9 cellular contexts compared by ENCODE assay signal in the genomic region with DNA sequence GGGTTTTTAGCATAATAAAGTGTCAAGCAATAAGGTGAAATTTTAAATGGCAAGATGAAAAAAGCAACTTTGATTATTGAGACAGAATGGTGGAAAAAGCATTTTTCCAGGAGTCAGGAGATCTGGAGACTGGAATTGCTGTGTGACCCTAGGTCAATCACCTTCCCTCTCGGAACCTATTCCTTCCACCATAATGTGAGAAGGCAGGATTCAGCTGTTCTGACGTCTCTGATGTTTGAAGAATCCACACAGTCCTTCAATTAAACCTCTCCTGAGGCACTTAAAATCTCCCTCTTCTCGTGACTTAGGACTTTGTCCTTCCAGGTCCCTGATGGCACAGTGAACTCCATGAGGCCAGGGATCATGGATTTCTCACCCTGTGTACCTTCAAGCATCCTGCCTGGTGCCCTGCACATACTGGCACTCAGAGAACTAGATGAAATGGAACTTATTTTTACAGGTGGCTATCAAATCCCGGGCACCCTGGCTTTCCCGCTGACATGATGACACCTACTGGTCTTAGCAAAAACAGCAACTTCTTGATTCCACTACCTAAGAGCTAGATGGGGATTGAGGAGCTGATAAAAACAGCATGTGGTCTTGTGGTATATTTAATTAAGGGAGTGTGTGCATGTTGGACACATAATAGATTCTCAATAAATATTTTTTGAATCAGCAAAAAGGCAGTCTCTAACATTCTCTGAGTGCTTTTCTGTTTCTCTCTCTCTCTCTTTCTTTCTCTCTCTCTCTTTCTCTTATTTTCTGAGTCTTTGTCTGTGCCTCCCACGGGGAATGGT. TPM values are rescaled to one million over a fixed set of nuclear protein-coding genes. Genes with fewer than 3 reads are reported as not detected.
DNase-seq lines count a peak whose midpoint lies in the region; ATAC-seq, FAIRE-seq and TF ChIP-seq lines count a peak whose summit lies in the region.
"Had no signal": no experiment of that assay in that cellular context is flagged by ENCODE, and none has a peak within 500 bp of the region (broad histone marks: within the 10 kb centered on the region; RNA-seq: fewer than 3 reads in every experiment).

No MANE protein-coding gene starts in this region.

- BruUV-seq in K562 (replicated peaks; lab: Mats Ljungman, UMichigan) = no TSS peak

- H3K79me2 ChIP-seq in SK-N-SH (ENCODE audit: insufficient read depth) (no peaks in the 10 kb centered on the region), K562 (ENCODE audit: control insufficient read depth, insufficient read depth, low read length) (no peaks in the 10 kb centered on the region)

- H3K9me3 ChIP-seq in SK-N-SH (no peaks in the 10 kb centered on the region), K562 (replicated peaks; ENCODE audit: control insufficient read depth, insufficient read depth, low read depth, low read length) (no peaks in the 10 kb centered on the region)

- peak; percentile 83 for DNase-seq in SIG-M5 treated with dmso at 0.1 percent for 504 hours (lab: John Stamatoyannopoulos, UW; ENCODE audit: unreplicated experiment)
- no peak for DNase-seq in SIG-M5 (lab: John Stamatoyannopoulos, UW)
- DNase-seq in NCI-H1092 (lab: John Stamatoyannopoulos, UW) = peak; percentile 34
- peak; percentile 89 for DNase-seq in SK-N-SH
- DNase-seq in K562 (ENCODE audit: extremely low read depth in 1 of 4, low spot score in 3 of 4) = peak; percentile 53 to 64 (median 60)
- peak; percentile 71 for DNase-seq in iPS-NIHi11 (ENCODE audit: low spot score)
- peak; percentile 9 to 18 (median 11) for DNase-seq in stimulated activated CD4-positive, alpha-beta T cell treated with anti-CD3 and anti-CD28 coated beads, Interleukin-12 subunit alpha, Interleukin-12 subunit beta, amount 100 ng/mL, for 48 hours (ENCODE audit: low read depth in 2 of 3, low spot score in 1 of 3)

- TF ChIP-seq POLR2A in K562 (conservative IDR thresholded peaks at IDR 0.05) = no peak

- H3K27ac ChIP-seq in SK-N-SH (ENCODE audit: low read depth in 2 of 2, low read length in 1 of 2) (peak overlapping the region in 1 of 2 experiments; percentile 85; a peak in 2 of 4 replicates), K562 (ENCODE audit: extremely low read depth, low read depth, low read length) (no peak overlapping the region)

- intact Hi-C loops in K562 (cut with micrococcal nuclease) = loop anchor here (5.0 to 10.0 kb wide), 3 partner anchors 153 to 625 kb away; no protein-coding TSS in a partner anchor

- H3K9me1 ChIP-seq in K562 (ENCODE audit: control insufficient read depth, insufficient read depth, low read length) = no peaks in the 10 kb centered on the region

- H3K36me3 ChIP-seq in SK-N-SH (replicated peaks in 1 of 2; ENCODE audit: control insufficient read depth in 1 of 2, insufficient read depth in 2 of 2, low read length in 1 of 2) (no peaks in the 10 kb centered on the region), K562 (ENCODE audit: control insufficient read depth, insufficient read depth, low read length) (no peaks in the 10 kb centered on the region)

- no peaks in the 10 kb centered on the region for H4K20me1 ChIP-seq in SK-N-SH (ENCODE audit: insufficient read depth)
- peaks cover 7% of the 10 kb centered on the region; the same call in 1 of the 2 replicates for H4K20me1 ChIP-seq in K562 (replicated peaks; ENCODE audit: control insufficient read depth, insufficient read depth, low read length)

- H3K4me1 ChIP-seq in SK-N-SH (ENCODE audit: control insufficient read depth in 1 of 2, insufficient read depth in 2 of 2, low read depth in 1 of 2, low read length in 1 of 2) (peaks cover 0 to 40% of the 10 kb centered on the region in 2 experiments; a peak in 2 of 4 replicates), K562 (replicated peaks in 1 of 2; ENCODE audit: control insufficient read depth in 2 of 2, insufficient read depth in 2 of 2, low read length in 2 of 2) (no peaks in the 10 kb centered on the region)

- H3K27me3 ChIP-seq in SK-N-SH (ENCODE audit: insufficient read depth) = peaks cover 18% of the 10 kb centered on the region; the same call in 1 of the 2 replicates
- peaks cover 38 to 55% of the 10 kb centered on the region in 2 experiments for H3K27me3 ChIP-seq in K562 (ENCODE audit: control insufficient read depth in 2 of 2, insufficient read depth in 2 of 2, low read length in 2 of 2)

- H3K4me3 ChIP-seq in SK-N-SH (ENCODE audit: low read depth in 2 of 2, low read length in 1 of 2) = no peak overlapping the region
- H3K4me3 ChIP-seq in K562 = no peak overlapping the region

- TF ChIP-seq RAD21 in SK-N-SH (IDR thresholded peaks at IDR 0.05; ENCODE audit: low read length) (peak; percentile 100), K562 (CRISPR knock-in tag; conservative IDR thresholded peaks at IDR 0.05 in 1 of 2, IDR thresholded peaks at IDR 0.05 in 1 of 2) (peak; percentile 70 to 82)

- WGBS in SK-N-SH (ENCODE audit: low lambda C conversion rate) = 25% methylated on average over 6 of the region's 6 CpGs
- 5% methylated on average over 6 of the region's 6 CpGs for whole genome bisulfite sequencing in K562 (ENCODE audit: insufficient coverage, low coverage, missing lambda C conversion rate)

- CTCF ChIA-PET in SK-N-SH (lab: Yijun Ruan, JAX) = interaction anchor here (0.6 to 9.4 kb wide), 86 partner anchors 9 to 647 kb away, joined by 3 to 117 read pairs (median 4); no protein-coding TSS in a partner anchor
- CTCF ChIA-PET in K562 (lab: Yijun Ruan, JAX; ENCODE audit: low intra/inter-chr PET ratio) = interaction anchor here (1.4 to 1.6 kb wide), 4 partner anchors 150 to 626 kb away, joined by 6 to 8 read pairs (median 7); no protein-coding TSS in a partner anchor

- POLR2A ChIA-PET in SK-N-SH (lab: Yijun Ruan, JAX) (interaction anchor here (0.6 to 2.3 kb wide), 10 partner anchors 35 to 418 kb away, joined by 3 to 16 read pairs (median 3); no protein-coding TSS in a partner anchor), K562 (lab: Yijun Ruan, JAX) (interaction anchor here (0.9 kb wide), 1 partner anchor 618 kb away, joined by 3 read pairs; no protein-coding TSS in a partner anchor)

- TF ChIP-seq CTCF in SK-N-SH (IDR thresholded peaks at IDR 0.05) (peak; percentile 99), K562 (IDR thresholded peaks at IDR 0.05 in 2 of 3, conservative IDR thresholded peaks at IDR 0.05 in 1 of 3; ENCODE audit: insufficient read depth in 2 of 3, low read depth in 1 of 3, low read length in 3 of 3) (peak; percentile 71 to 85 (median 77))

- H2AFZ ChIP-seq in SK-N-SH (ENCODE audit: low read depth) (no peak overlapping the region), K562 (ENCODE audit: low read depth, low read length) (no peak overlapping the region)

- peak; percentile 93 for FAIRE-seq in K562 (lab: Jason Lieb, UNC)

- H3K4me2 ChIP-seq in SK-N-SH (no peak overlapping the region), K562 (ENCODE audit: insufficient read depth, low read length) (no peak overlapping the region)

- ATAC-seq in K562 (peak; percentile 85), GM18517 (IDR thresholded peaks at IDR 0.05; ENCODE audit: unreplicated experiment) (no peak)

- no peaks in the 10 kb centered on the region for H3F3A ChIP-seq in SK-N-SH (replicated peaks; ENCODE audit: insufficient read depth)

- TF ChIP-seq EP300 in SK-N-SH (IDR thresholded peaks at IDR 0.05; ENCODE audit: borderline replicate concordance in 1 of 2, low read depth in 1 of 2, low read length in 1 of 2) (peak in 1 of 2 experiments; percentile 64; a peak in 1 of 4 replicates), K562 (IDR thresholded peaks at IDR 0.05; ENCODE audit: low read length) (no peak)

- in situ Hi-C loops in K562 (cut with MboI) = loop anchor here (5.0 kb wide), 1 partner anchor 620 kb away; no protein-coding TSS in a partner anchor

- no peak overlapping the region for H3K9ac ChIP-seq in SK-N-SH
- H3K9ac ChIP-seq in K562 (ENCODE audit: insufficient read depth in 1 of 2, low read depth in 2 of 2, low read length in 2 of 2) = no peak overlapping the region

- no peaks in the 10 kb centered on the region for H3K9me2 ChIP-seq in SK-N-SH

TF ChIP-seq in SK-N-SH, 30 proteins besides CTCF, POLR2A, EP300 and RAD21 (continues in another document):
- TF ChIP-seq ELF1 (IDR thresholded peaks at IDR 0.05) = no peak
- no peak for TF ChIP-seq FOXM1 (IDR thresholded peaks at IDR 0.05; ENCODE audit: low read depth)
- TF ChIP-seq MXI1 (IDR thresholded peaks at IDR 0.05; ENCODE audit: low read depth, low read length) = peak; percentile 71; the same call in 1 of the 2 replicates
- no peak for TF ChIP-seq NRF1 (IDR thresholded peaks at IDR 0.05; ENCODE audit: low read depth, low read length)
- TF ChIP-seq, protein P1, sequence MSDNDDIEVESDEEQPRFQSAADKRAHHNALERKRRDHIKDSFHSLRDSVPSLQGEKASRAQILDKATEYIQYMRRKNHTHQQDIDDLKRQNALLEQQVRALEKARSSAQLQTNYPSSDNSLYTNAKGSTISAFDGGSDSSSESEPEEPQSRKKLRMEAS (IDR thresholded peaks at IDR 0.05; ENCODE audit: low read depth) = no peak

TF ChIP-seq in K562, 482 proteins besides CTCF, POLR2A, EP300 and RAD21 (continues in another document):
- TF ChIP-seq RCOR1 (IDR thresholded peaks at IDR 0.05; ENCODE audit: borderline replicate concordance in 1 of 2, low read depth in 2 of 2, low read length in 2 of 2) (peak in 1 of 2 experiments; percentile 48; a peak in 2 of 4 replicates), RBM22 (IDR thresholded peaks at IDR 0.05; ENCODE audit: low read depth, low read length, poor library complexity, severe bottlenecking) (no peak)

RNA-seq across cellular contexts. Expression of a gene that starts 2.3 kb away (rescaled TPM):
- not detected in 2 replicates for polyA plus RNA-seq in SK-N-SH (2012; rRNA removed)
- polyA plus RNA-seq in SK-N-SH (2012; cell fraction: cytosol; rRNA removed) = not detected in 2 replicates
- polyA plus RNA-seq in SK-N-SH (2012; cell fraction: nucleus; rRNA removed) = not detected in 2 replicates
- not detected in 2 replicates for total RNA-seq in K562 (2011; cell fraction: chromatin; rRNA removed; ENCODE audit: low replicate concordance)
- not detected in 2 replicates for total RNA-seq in K562 (2011; cell fraction: nucleolus; rRNA removed)
- not detected in 2 replicates for total RNA-seq in K562 (2011; cell fraction: nucleoplasm; rRNA removed)
- not detected in 2 replicates for total RNA-seq in K562 (2014; rRNA removed)
- total RNA-seq in K562 (2014; rRNA removed; fragmentation: Illumina TruSeq; extraction: Trizol) = not detected in 2 replicates
- not detected in 2 replicates for total RNA-seq in K562 (2015; rRNA removed; fragmentation: Illumina TruSeq; extraction: Trizol)
- not detected in 2 replicates for total RNA-seq in K562 (2021)
- not detected in 2 replicates for polyA plus RNA-seq in K562 (2011; rRNA removed)
- polyA plus RNA-seq in K562 (2011; cell fraction: cytosol; rRNA removed) = not detected in 2 replicates
- polyA plus RNA-seq in K562 (2011; cell fraction: nucleus; rRNA removed) = not detected in 2 replicates
- not detected in 2 replicates for polyA plus RNA-seq in K562 (2012)
- not detected in 2 replicates for polyA plus RNA-seq in K562 (2014; fragmentation: Illumina TruSeq; extraction: Trizol)
- not detected for polyA plus RNA-seq in K562 (2014; fragmentation: Nextera tagmentation; extraction: Ambion mirVana)
- polyA plus RNA-seq in K562 (2014; rRNA removed) = not detected in 2 replicates
- not detected in 2 replicates for polyA minus RNA-seq in K562 (2011; rRNA and poly(A)+ RNA removed)
- polyA minus RNA-seq in K562 (2011; cell fraction: cytosol; rRNA and poly(A)+ RNA removed) = not detected in 2 replicates
- not detected in 2 replicates for polyA minus RNA-seq in K562 (2011; cell fraction: nucleus; rRNA and poly(A)+ RNA removed)
- polyA plus RNA-seq: esophagus had no signal
